In the genomic region with DNA sequence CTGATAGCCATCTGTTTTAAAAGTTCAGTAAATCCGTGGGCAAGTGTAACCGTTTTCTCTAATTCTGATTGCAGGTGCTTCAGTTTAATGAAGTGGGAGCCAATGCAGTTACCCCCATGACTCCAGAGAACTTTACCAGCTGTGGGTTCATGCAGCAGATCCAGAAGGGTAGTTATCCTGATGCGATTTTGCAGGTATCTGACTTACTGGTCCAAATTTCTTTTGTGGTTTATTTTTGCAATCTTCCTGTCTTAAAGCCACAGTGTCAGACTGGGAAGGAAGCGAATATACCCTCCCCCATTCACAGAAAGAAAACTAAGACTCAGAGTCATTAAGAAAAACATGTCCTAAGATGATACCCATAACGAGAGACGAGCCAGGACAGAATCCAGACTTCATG, we compare ENCODE assay signal across 25 cellular contexts. TPM values are rescaled to one million over a fixed set of nuclear protein-coding genes. Genes with fewer than 3 reads are reported as not detected.
DNase-seq lines count a peak whose midpoint lies in the region; ATAC-seq, FAIRE-seq and TF ChIP-seq lines count a peak whose summit lies in the region.
"Had no signal": no experiment of that assay in that cellular context is flagged by ENCODE, and none has a peak within 500 bp of the region (broad histone marks: within the 10 kb centered on the region; RNA-seq: fewer than 3 reads in every experiment).

No MANE protein-coding gene starts in this region.

- H3K27me3 Mint-ChIP-seq in activated CD4-positive, alpha-beta T cell treated with anti-CD3 and anti-CD28 coated beads for 36 hours: peaks cover 16% of the 10 kb centered on the region
- peaks cover 3% of the 10 kb centered on the region for H3K27me3 Mint-ChIP-seq in activated CD4-positive, alpha-beta T cell treated with anti-CD3 and anti-CD28 coated beads, Interleukin-2, amount 10 ng/mL, durations not matched to agents 7 days and 5 days

- H3K79me2 ChIP-seq in GM12878 (ENCODE audit: control insufficient read depth, insufficient read depth, low read length) (no peaks in the 10 kb centered on the region), HepG2 (ENCODE audit: insufficient read depth, low read length) (no peaks in the 10 kb centered on the region)

- H3K4me3 ChIP-seq in BLaER1 (no peak overlapping the region), GM12878 (no peak overlapping the region), HepG2 (replicated peaks in 1 of 3; ENCODE audit: insufficient read depth in 1 of 3, low read depth in 2 of 3, low read length in 3 of 3) (no peak overlapping the region), gastroesophageal sphincter (no peak overlapping the region)
- H3K4me3 ChIP-seq in Jurkat, Clone E6-1 (ENCODE audit: low read length): no peak overlapping the region

- POLR2A ChIA-PET in GM12878 (lab: Charles Lee) (no interaction called here), HepG2 (lab: Yijun Ruan, JAX) (no interaction called here)
- POLR2A ChIA-PET in activated CD4-positive, alpha-beta T cell treated with anti-CD3 and anti-CD28 coated beads for 36 hours (lab: Charles Lee): no interaction called here
- POLR2A ChIA-PET in activated CD4-positive, alpha-beta T cell treated with anti-CD3 and anti-CD28 coated beads, Interleukin-2, amount 10 ng/mL, durations not matched to agents 7 days and 5 days (lab: Charles Lee): no interaction called here

- H3K27ac Mint-ChIP-seq in activated CD4-positive, alpha-beta T cell treated with anti-CD3 and anti-CD28 coated beads for 36 hours: no peak overlapping the region
- no peak overlapping the region for H3K27ac Mint-ChIP-seq in activated CD4-positive, alpha-beta T cell treated with anti-CD3 and anti-CD28 coated beads, Interleukin-2, amount 10 ng/mL, durations not matched to agents 7 days and 5 days
- H3K27ac Mint-ChIP-seq: HFFc6 had no signal

- H3K4me2 ChIP-seq in BLaER1 (peak overlapping the region; percentile 3), GM12878 (ENCODE audit: control insufficient read depth, insufficient read depth) (no peak overlapping the region), HepG2 (ENCODE audit: low read depth, low read length) (no peak overlapping the region)

- H3K4me3 Mint-ChIP-seq in activated CD4-positive, alpha-beta T cell treated with anti-CD3 and anti-CD28 coated beads for 36 hours: no peak overlapping the region
- no peak overlapping the region for H3K4me3 Mint-ChIP-seq in activated CD4-positive, alpha-beta T cell treated with anti-CD3 and anti-CD28 coated beads, Interleukin-2, amount 10 ng/mL, durations not matched to agents 7 days and 5 days
- H3K4me3 Mint-ChIP-seq: HFFc6 had no signal

- TF ChIP-seq CTCF in GM12878 (IDR thresholded peaks at IDR 0.05 in 2 of 3, conservative IDR thresholded peaks at IDR 0.05 in 1 of 3; ENCODE audit: control insufficient read depth in 2 of 3, extremely low read depth in 1 of 3, insufficient read depth in 1 of 3, low read depth in 3 of 3, low read length in 3 of 3) (no peak), HepG2 (CRISPR knock-in tag; IDR thresholded peaks at IDR 0.05) (no peak), gastroesophageal sphincter (IDR thresholded peaks at IDR 0.05) (no peak)

- WGBS in GM12878 (ENCODE audit: insufficient coverage, insufficient replicate concordance, low lambda C conversion rate, missing lambda C conversion rate): 37% methylated on average over 6 of the region's 6 CpGs
- 1% methylated on average over 6 of the region's 6 CpGs for WGBS in HepG2 (ENCODE audit: low lambda C conversion rate)
- 59 to 74% methylated on average over 5 to 6 of the region's 6 CpGs for whole genome bisulfite sequencing in gastroesophageal sphincter (ENCODE audit: low coverage in 1 of 2), 2 donors

- H4K20me1 ChIP-seq in BLaER1 (no peaks in the 10 kb centered on the region), GM12878 (ENCODE audit: control insufficient read depth, insufficient read depth) (no peaks in the 10 kb centered on the region), HepG2 (ENCODE audit: insufficient read depth, low read length) (no peaks in the 10 kb centered on the region)

- H3K36me3 Mint-ChIP-seq in activated CD4-positive, alpha-beta T cell treated with anti-CD3 and anti-CD28 coated beads for 36 hours (ENCODE audit: low read depth): no peaks in the 10 kb centered on the region
- H3K36me3 Mint-ChIP-seq in activated CD4-positive, alpha-beta T cell treated with anti-CD3 and anti-CD28 coated beads, Interleukin-2, amount 10 ng/mL, durations not matched to agents 7 days and 5 days (ENCODE audit: low read depth): no peaks in the 10 kb centered on the region

- H3K36me3 ChIP-seq in BLaER1 (no peaks in the 10 kb centered on the region), GM12878 (ENCODE audit: control insufficient read depth in 2 of 2, insufficient read depth in 2 of 2, low read length in 1 of 2) (no peaks in the 10 kb centered on the region), HepG2 (replicated peaks in 1 of 2; ENCODE audit: control insufficient read depth in 1 of 2, insufficient read depth in 2 of 2, low read length in 2 of 2) (no peaks in the 10 kb centered on the region), gastroesophageal sphincter (no peaks in the 10 kb centered on the region)

- RAD21 ChIA-PET in GM12878 (lab: Charles Lee; ENCODE audit: unreplicated experiment): interaction anchor here (1.7 to 2.9 kb wide), 2 partner anchors 14 to 41 kb away, joined by 7 to 25 read pairs; no protein-coding TSS in a partner anchor

- no peaks in the 10 kb centered on the region for H3K9me3 Mint-ChIP-seq in activated CD4-positive, alpha-beta T cell treated with anti-CD3 and anti-CD28 coated beads for 36 hours (ENCODE audit: low read depth)
- H3K9me3 Mint-ChIP-seq in activated CD4-positive, alpha-beta T cell treated with anti-CD3 and anti-CD28 coated beads, Interleukin-2, amount 10 ng/mL, durations not matched to agents 7 days and 5 days: no peaks in the 10 kb centered on the region
- H3K9me3 Mint-ChIP-seq: HFFc6 had no signal

- BruUV-seq in GM12878 (replicated peaks; lab: Mats Ljungman, UMichigan) (no TSS peak), HepG2 (replicated peaks; lab: Mats Ljungman, UMichigan) (no TSS peak)

- TF ChIP-seq POLR2A in GM12878 (IDR thresholded peaks at IDR 0.05; ENCODE audit: low read depth, low read length): no peak
- no peak for TF ChIP-seq POLR2A in HepG2 (IDR thresholded peaks at IDR 0.05; ENCODE audit: insufficient read depth in 1 of 2, low read depth in 2 of 2, low read length in 2 of 2)
- no peak for TF ChIP-seq POLR2A in gastroesophageal sphincter (IDR thresholded peaks at IDR 0.05)

- H2AFZ ChIP-seq in GM12878 (ENCODE audit: control insufficient read depth, low read depth, low read length): peak overlapping the region; percentile 1; the same call in 1 of the 2 replicates
- H2AFZ ChIP-seq in HepG2 (ENCODE audit: low read length): no peak overlapping the region

- TF ChIP-seq RAD21 in GM12878 (IDR thresholded peaks at IDR 0.05; ENCODE audit: insufficient read depth, low read depth, low read length) (no peak), HepG2 (CRISPR knock-in tag; IDR thresholded peaks at IDR 0.05) (no peak)

- H3K27ac ChIP-seq in BLaER1 (no peak overlapping the region), GM12878 (ENCODE audit: control insufficient read depth, insufficient read depth) (no peak overlapping the region), HepG2 (ENCODE audit: extremely low read length, insufficient read depth, low read length) (no peak overlapping the region), gastroesophageal sphincter (no peak overlapping the region)

- H3K4me1 ChIP-seq in BLaER1 (0 out of 2 replicates have a peak, but pooled peaks cover 6% of the 10 kb centered on the region), GM12878 (ENCODE audit: control insufficient read depth, insufficient read depth, low read length) (no peaks in the 10 kb centered on the region; the same call in 1 of the 2 replicates), HepG2 (ENCODE audit: insufficient read depth, low read length) (no peaks in the 10 kb centered on the region), gastroesophageal sphincter (no peaks in the 10 kb centered on the region)

- ATAC-seq in GM12878 (no peak), HepG2 (no peak), gastroesophageal sphincter (no peak)
- no peak for ATAC-seq in activated CD4-positive, alpha-beta T cell treated with anti-CD3 and anti-CD28 coated beads for 36 hours
- ATAC-seq: Panc1 had no signal

- H3K27me3 ChIP-seq in BLaER1 (no peaks in the 10 kb centered on the region), GM12878 (replicated peaks in 1 of 2; ENCODE audit: control insufficient read depth in 2 of 2, insufficient read depth in 2 of 2, low read length in 1 of 2) (no peaks in the 10 kb centered on the region), HepG2 (ENCODE audit: control insufficient read depth in 1 of 2, insufficient read depth in 2 of 2, low read length in 2 of 2) (0 out of 5 replicates have a peak, but pooled peaks cover 0 to 3% of the 10 kb centered on the region in 2 experiments), gastroesophageal sphincter (no peaks in the 10 kb centered on the region)

- FAIRE-seq in GM12878 (lab: Jason Lieb, UNC) (no peak), HepG2 (lab: Jason Lieb, UNC) (no peak)

- in situ Hi-C loops in GM12878 (cut with MboI): no loop called here
- in situ Hi-C loops in HepG2 (cut with HindIII; ENCODE audit: extremely low pct_ligation_motif_present, low pct_unique_long_range_greater_than_20kb): loop anchor here (10.0 kb wide), 1 partner anchor 80 kb away; a partner anchor contains a TSS

- TF ChIP-seq EP300 in GM12878 (IDR thresholded peaks at IDR 0.05; ENCODE audit: borderline replicate concordance in 1 of 2, control insufficient read depth in 1 of 2, low read depth in 2 of 2, low read length in 2 of 2) (no peak), HepG2 (IDR thresholded peaks at IDR 0.05; ENCODE audit: low read depth in 2 of 2, low read length in 2 of 2) (no peak), HepG2 (CRISPR knock-in tag; IDR thresholded peaks at IDR 0.05; ENCODE audit: borderline replicate concordance) (no peak), gastroesophageal sphincter (IDR thresholded peaks at IDR 0.05) (no peak)

- SMC1A ChIA-PET in GM12878 (lab: Charles Lee; ENCODE audit: uncharacterized antibody, unreplicated experiment): interaction anchor here (1.1 to 6.9 kb wide), 3 partner anchors 14 to 64 kb away, joined by 3 to 105 read pairs (median 35); a partner anchor contains a TSS

- no peak overlapping the region for H3K9ac ChIP-seq in BLaER1
- H3K9ac ChIP-seq in GM12878 (ENCODE audit: control insufficient read depth, insufficient read depth, low read length): no peak overlapping the region
- no peak overlapping the region for H3K9ac ChIP-seq in HepG2 (ENCODE audit: insufficient read depth, low read depth, low read length)

- CTCF ChIA-PET in GM12878 (lab: Yijun Ruan, JAX): interaction anchor here (1.5 to 11.1 kb wide), 4 partner anchors 10 to 99 kb away, joined by 4 to 185 read pairs (median 8); no protein-coding TSS in a partner anchor
- CTCF ChIA-PET in HepG2 (lab: Yijun Ruan, JAX; ENCODE audit: low intra/inter-chr PET ratio, low total read pairs): no interaction called here
- CTCF ChIA-PET in activated CD4-positive, alpha-beta T cell treated with anti-CD3 and anti-CD28 coated beads for 36 hours (lab: Charles Lee): no interaction called here
- CTCF ChIA-PET in activated CD4-positive, alpha-beta T cell treated with anti-CD3 and anti-CD28 coated beads, Interleukin-2, amount 10 ng/mL, durations not matched to agents 7 days and 5 days (lab: Charles Lee): no interaction called here

- H3K4me1 Mint-ChIP-seq in activated CD4-positive, alpha-beta T cell treated with anti-CD3 and anti-CD28 coated beads for 36 hours: no peaks in the 10 kb centered on the region
- no peaks in the 10 kb centered on the region for H3K4me1 Mint-ChIP-seq in activated CD4-positive, alpha-beta T cell treated with anti-CD3 and anti-CD28 coated beads, Interleukin-2, amount 10 ng/mL, durations not matched to agents 7 days and 5 days

- peak; percentile 41 for DNase-seq in Jurkat, Clone E6-1 (ENCODE audit: low read depth, low spot score)
- DNase-seq in NOMO-1 treated with DMSO at 0.1 percent for 48 hours (lab: John Stamatoyannopoulos, UW; ENCODE audit: unreplicated experiment): peak; percentile 70
- no peak for DNase-seq in GM12878 (ENCODE audit: low read depth, low spot score)
- no peak for DNase-seq in HepG2 (ENCODE audit: low spot score)
- no peak for DNase-seq in activated CD4-positive, alpha-beta T cell treated with anti-CD3 and anti-CD28 coated beads for 36 hours
- DNase-seq in activated CD4-positive, alpha-beta T cell treated with anti-CD3 and anti-CD28 coated beads, Interleukin-2, amount 10 ng/mL, durations not matched to agents 7 days and 5 days: no peak
- DNase-seq: DMS79 treated with DMSO at 0.1 percent for 48 hours, H7, HFFc6, IMR-90, MM.1S, NCI-H1417, NCI-H2029, NCI-H2171, NCI-H748 treated with DMSO at 0.1 percent for 48 hours had no signal

- no peaks in the 10 kb centered on the region for H3K9me3 ChIP-seq in BLaER1
- H3K9me3 ChIP-seq in GM12878 (replicated peaks; ENCODE audit: control insufficient read depth, insufficient read depth, low read length): no peaks in the 10 kb centered on the region
- H3K9me3 ChIP-seq in HepG2 (ENCODE audit: low read length): no peaks in the 10 kb centered on the region
- H3K9me3 ChIP-seq in gastroesophageal sphincter: no peaks in the 10 kb centered on the region

- intact Hi-C loops in GM12878 (cut with micrococcal nuclease; ENCODE audit: unreplicated experiment): no loop called here
- intact Hi-C loops in HepG2 (cut with micrococcal nuclease; ENCODE audit: unreplicated experiment): no loop called here
- intact Hi-C loops in activated CD4-positive, alpha-beta T cell treated with anti-CD3 and anti-CD28 coated beads for 36 hours (cut with DNase I, micrococcal nuclease): no loop called here

RNA-seq across cellular contexts. Expression of a gene that starts 7.7 kb away (rescaled TPM):
- polyA plus RNA-seq in Jurkat, Clone E6-1 (2012; ENCODE audit: insufficient read depth, insufficient read length): not detected
- 2.4 and 3.3 TPM in 2 replicates for total RNA-seq in GM12878 (2013; cell fraction: nucleolus; rRNA removed)
- total RNA-seq in GM12878 (2014; rRNA removed) (12.2 and 19.0 TPM in 2 replicates), GM12878 (2014; rRNA removed; fragmentation: Illumina TruSeq; extraction: Trizol) (12.2 and 12.9 TPM in 2 replicates), GM12878 (2021) (9.6 and 12.5 TPM in 2 replicates), HepG2 (2016; rRNA removed; fragmentation: Illumina TruSeq; extraction: Trizol) (0.10 and 0.11 TPM in 2 replicates), gastroesophageal sphincter (10 to 100 TPM in 1 of 4 donors, 1 to 10 TPM in 3; 1.2 to 14.5 (median 3.0) TPM)
- 0.21 TPM for polyA plus RNA-seq in GM12878 (2011; ENCODE audit: low read depth)
- polyA plus RNA-seq in GM12878 (2011; rRNA removed) (25.3 and 32.2 TPM in 2 replicates), GM12878 (2014; fragmentation: Illumina TruSeq; extraction: Trizol) (19.2 and 22.2 TPM in 2 replicates), GM12878 (2014; fragmentation: Nextera tagmentation; extraction: Ambion mirVana) (10 to 100 TPM; 14.6 to 15.5 TPM), GM12878 (2014; rRNA removed) (11.2 and 17.2 TPM in 2 replicates), GM12878 (2016; fragmentation: Nextera tagmentation; extraction: Ambion mirVana) (10 to 100 TPM; 12.4 to 13.4 TPM), HepG2 (2011; rRNA removed) (0.04 and 0.07 TPM in 2 replicates)
- 14.6 and 15.7 TPM in 2 replicates for polyA plus RNA-seq in GM12878 (2011; cell fraction: cytosol; rRNA removed)
- polyA plus RNA-seq in GM12878 (2011; cell fraction: nucleus; rRNA removed): 9.3 and 15.7 TPM in 2 replicates
- polyA plus RNA-seq in GM12878 (2012): 0.32 and 0.45 TPM in 2 replicates
- polyA minus RNA-seq in GM12878 (2011; rRNA and poly(A)+ RNA removed): 11.7 and 12.2 TPM in 2 replicates
- 1.8 and 4.4 TPM in 2 replicates for polyA minus RNA-seq in GM12878 (2011; cell fraction: cytosol; rRNA and poly(A)+ RNA removed)
- polyA minus RNA-seq in GM12878 (2011; cell fraction: nucleus; rRNA and poly(A)+ RNA removed): 3.2 and 4.4 TPM in 2 replicates
- not detected in 2 replicates for total RNA-seq in HepG2 (2016; cell fraction: cytosol; rRNA removed; fragmentation: Illumina TruSeq; extraction: Trizol; ENCODE audit: low read depth)
- total RNA-seq in HepG2 (2016; cell fraction: insoluble cytoplasmic fraction; rRNA removed; fragmentation: Illumina TruSeq; extraction: Trizol): 0.24 TPM in 1 of 2 replicates, not detected in the other
- total RNA-seq in HepG2 (2016; cell fraction: membrane; rRNA removed; fragmentation: Illumina TruSeq; extraction: Trizol): not detected in 2 replicates
- total RNA-seq in HepG2 (2016; cell fraction: nucleus; rRNA removed; fragmentation: Illumina TruSeq; extraction: Trizol): not detected in 2 replicates
- 0.04 and 0.08 TPM in 2 replicates for polyA plus RNA-seq in HepG2 (2011; cell fraction: cytosol; rRNA removed)
- polyA plus RNA-seq in HepG2 (2011; cell fraction: nucleus; rRNA removed): 0.09 TPM in 1 of 2 replicates, not detected in the other
- polyA plus RNA-seq in HepG2 (2012): not detected in 2 replicates
- polyA plus RNA-seq in HepG2 (2016; cell fraction: cytosol; fragmentation: Illumina TruSeq; extraction: Trizol; ENCODE audit: low read depth): not detected in 2 replicates
- polyA plus RNA-seq in HepG2 (2016; cell fraction: insoluble cytoplasmic fraction; fragmentation: Illumina TruSeq; extraction: Trizol; ENCODE audit: low read depth): 0.13 TPM in 1 of 2 replicates, not detected in the other
- not detected in 2 replicates for polyA plus RNA-seq in HepG2 (2016; cell fraction: membrane; fragmentation: Illumina TruSeq; extraction: Trizol; ENCODE audit: low read depth)
- polyA plus RNA-seq in HepG2 (2016; cell fraction: nucleus; fragmentation: Illumina TruSeq; extraction: Trizol; ENCODE audit: insufficient read depth, low read depth): not detected in 2 replicates
- 0.49 TPM in 1 of 2 replicates, not detected in the other for polyA minus RNA-seq in HepG2 (2011; rRNA and poly(A)+ RNA removed; ENCODE audit: low replicate concordance)
- polyA minus RNA-seq in HepG2 (2011; cell fraction: cytosol; rRNA and poly(A)+ RNA removed): not detected in 2 replicates
- polyA minus RNA-seq in HepG2 (2011; cell fraction: nucleus; rRNA and poly(A)+ RNA removed): not detected in 2 replicates
- total RNA-seq in activated CD4-positive, alpha-beta T cell treated with anti-CD3 and anti-CD28 coated beads for 36 hours: not detected
- total RNA-seq in activated CD4-positive, alpha-beta T cell treated with anti-CD3 and anti-CD28 coated beads, Interleukin-2, amount 10 ng/mL, durations not matched to agents 7 days and 5 days: not detected
- total RNA-seq: A172; G401; H7; SK-MEL-5; T-helper 2 cell treated with Interferon-gamma antibody and Interleukin-4, amounts not matched to agents 100 ng/mL and 5 ng/mL, for 36 hours had no signal

RNA-seq across cellular contexts. Expression of a gene that starts 12.6 kb away (rescaled TPM):
- not detected for polyA plus RNA-seq in Jurkat, Clone E6-1 (2012; ENCODE audit: insufficient read depth, insufficient read length)
- 7.7 and 9.4 TPM in 2 replicates for total RNA-seq in GM12878 (2013; cell fraction: nucleolus; rRNA removed)
- total RNA-seq in GM12878 (2014; rRNA removed): 25.1 and 39.7 TPM in 2 replicates
- total RNA-seq in GM12878 (2014; rRNA removed; fragmentation: Illumina TruSeq; extraction: Trizol): 35.6 and 40.6 TPM in 2 replicates
- 17.5 and 21.6 TPM in 2 replicates for total RNA-seq in GM12878 (2021)
- polyA plus RNA-seq in GM12878 (2011; ENCODE audit: low read depth): 6.3 TPM
- polyA plus RNA-seq in GM12878 (2011; rRNA removed): 83.5 and 128 TPM in 2 replicates
- 34.4 and 37.0 TPM in 2 replicates for polyA plus RNA-seq in GM12878 (2011; cell fraction: cytosol; rRNA removed)
- 16.5 and 19.3 TPM in 2 replicates for polyA plus RNA-seq in GM12878 (2011; cell fraction: nucleus; rRNA removed)
- polyA plus RNA-seq in GM12878 (2012): 8.7 and 13.2 TPM in 2 replicates
- 44.6 and 64.1 TPM in 2 replicates for polyA plus RNA-seq in GM12878 (2014; fragmentation: Illumina TruSeq; extraction: Trizol)
- 10 to 100 TPM; 20.7 to 23.1 TPM for polyA plus RNA-seq in GM12878 (2014; fragmentation: Nextera tagmentation; extraction: Ambion mirVana)
- polyA plus RNA-seq in GM12878 (2014; rRNA removed): 21.0 and 28.3 TPM in 2 replicates
- polyA plus RNA-seq in GM12878 (2016; fragmentation: Nextera tagmentation; extraction: Ambion mirVana): 10 to 100 TPM; 12.0 to 12.4 TPM
- polyA minus RNA-seq in GM12878 (2011; rRNA and poly(A)+ RNA removed): 30.3 and 53.0 TPM in 2 replicates
- 10.0 and 14.3 TPM in 2 replicates for polyA minus RNA-seq in GM12878 (2011; cell fraction: cytosol; rRNA and poly(A)+ RNA removed)
- 5.5 and 7.7 TPM in 2 replicates for polyA minus RNA-seq in GM12878 (2011; cell fraction: nucleus; rRNA and poly(A)+ RNA removed)
- not detected in 2 replicates for total RNA-seq in HepG2 (2016; rRNA removed; fragmentation: Illumina TruSeq; extraction: Trizol)
- not detected in 2 replicates for total RNA-seq in HepG2 (2016; cell fraction: cytosol; rRNA removed; fragmentation: Illumina TruSeq; extraction: Trizol; ENCODE audit: low read depth)
- total RNA-seq in HepG2 (2016; cell fraction: insoluble cytoplasmic fraction; rRNA removed; fragmentation: Illumina TruSeq; extraction: Trizol): not detected in 2 replicates
- total RNA-seq in HepG2 (2016; cell fraction: membrane; rRNA removed; fragmentation: Illumina TruSeq; extraction: Trizol): 0.28 TPM in 1 of 2 replicates, not detected in the other
- total RNA-seq in HepG2 (2016; cell fraction: nucleus; rRNA removed; fragmentation: Illumina TruSeq; extraction: Trizol): not detected in 2 replicates
- polyA plus RNA-seq in HepG2 (2011; rRNA removed): not detected in 2 replicates
- 0.03 TPM in 1 of 2 replicates, not detected in the other for polyA plus RNA-seq in HepG2 (2011; cell fraction: cytosol; rRNA removed)
- not detected in 2 replicates for polyA plus RNA-seq in HepG2 (2011; cell fraction: nucleus; rRNA removed)
- not detected in 2 replicates for polyA plus RNA-seq in HepG2 (2012)
- polyA plus RNA-seq in HepG2 (2016; cell fraction: cytosol; fragmentation: Illumina TruSeq; extraction: Trizol; ENCODE audit: low read depth): not detected in 2 replicates
- polyA plus RNA-seq in HepG2 (2016; cell fraction: insoluble cytoplasmic fraction; fragmentation: Illumina TruSeq; extraction: Trizol; ENCODE audit: low read depth): not detected in 2 replicates
- not detected in 2 replicates for polyA plus RNA-seq in HepG2 (2016; cell fraction: membrane; fragmentation: Illumina TruSeq; extraction: Trizol; ENCODE audit: low read depth)
- polyA plus RNA-seq in HepG2 (2016; cell fraction: nucleus; fragmentation: Illumina TruSeq; extraction: Trizol; ENCODE audit: insufficient read depth, low read depth): not detected in 2 replicates
- not detected in 2 replicates for polyA minus RNA-seq in HepG2 (2011; rRNA and poly(A)+ RNA removed; ENCODE audit: low replicate concordance)
- polyA minus RNA-seq in HepG2 (2011; cell fraction: cytosol; rRNA and poly(A)+ RNA removed): not detected in 2 replicates
- polyA minus RNA-seq in HepG2 (2011; cell fraction: nucleus; rRNA and poly(A)+ RNA removed): not detected in 2 replicates
- total RNA-seq in activated CD4-positive, alpha-beta T cell treated with anti-CD3 and anti-CD28 coated beads for 36 hours: not detected
- 1 to 10 TPM in 1 of 4 donors, not detected in 3; 2.0 TPM for total RNA-seq in gastroesophageal sphincter
- not detected for total RNA-seq in activated CD4-positive, alpha-beta T cell treated with anti-CD3 and anti-CD28 coated beads, Interleukin-2, amount 10 ng/mL, durations not matched to agents 7 days and 5 days
- total RNA-seq: A172; G401; H7; HT1080; IMR-90; LHCN-M2; NCI-H460; T-helper 2 cell treated with Interferon-gamma antibody and Interleukin-4, amounts not matched to agents 100 ng/mL and 5 ng/mL, for 36 hours had no signal
- polyA plus RNA-seq: IMR-90 had no signal

RNA-seq across cellular contexts. Expression of a gene that starts 53.9 kb away (rescaled TPM):
- not detected for polyA plus RNA-seq in Jurkat, Clone E6-1 (2012; ENCODE audit: insufficient read depth, insufficient read length)
- 61.4 and 70.4 TPM in 2 replicates for total RNA-seq in GM12878 (2013; cell fraction: nucleolus; rRNA removed)
- total RNA-seq in GM12878 (2014; rRNA removed) (11.7 and 15.7 TPM in 2 replicates), GM12878 (2014; rRNA removed; fragmentation: Illumina TruSeq; extraction: Trizol) (24.8 and 41.0 TPM in 2 replicates), GM12878 (2021) (49.4 and 62.2 TPM in 2 replicates), HepG2 (2016; rRNA removed; fragmentation: Illumina TruSeq; extraction: Trizol) (not detected in 2 replicates), gastroesophageal sphincter (not detected)
- 6.1 TPM for polyA plus RNA-seq in GM12878 (2011; ENCODE audit: low read depth)
- polyA plus RNA-seq in GM12878 (2011; rRNA removed) (49.2 and 90.9 TPM in 2 replicates), GM12878 (2014; fragmentation: Illumina TruSeq; extraction: Trizol) (45.7 and 83.9 TPM in 2 replicates), GM12878 (2014; fragmentation: Nextera tagmentation; extraction: Ambion mirVana) (10 to 100 TPM; 31.5 to 33.4 TPM), GM12878 (2014; rRNA removed) (24.7 and 38.0 TPM in 2 replicates), GM12878 (2016; fragmentation: Nextera tagmentation; extraction: Ambion mirVana) (10 to 100 TPM; 37.6 to 52.6 TPM), HepG2 (2011; rRNA removed) (not detected in 2 replicates)
- polyA plus RNA-seq in GM12878 (2011; cell fraction: cytosol; rRNA removed): 23.5 and 27.0 TPM in 2 replicates
- 71.1 and 78.5 TPM in 2 replicates for polyA plus RNA-seq in GM12878 (2011; cell fraction: nucleus; rRNA removed)
- 15.3 and 41.5 TPM in 2 replicates for polyA plus RNA-seq in GM12878 (2012)
- 54.5 and 64.6 TPM in 2 replicates for polyA minus RNA-seq in GM12878 (2011; rRNA and poly(A)+ RNA removed)
- polyA minus RNA-seq in GM12878 (2011; cell fraction: cytosol; rRNA and poly(A)+ RNA removed): 4.7 and 17.2 TPM in 2 replicates
- 76.6 and 118 TPM in 2 replicates for polyA minus RNA-seq in GM12878 (2011; cell fraction: nucleus; rRNA and poly(A)+ RNA removed)
- total RNA-seq in HepG2 (2016; cell fraction: cytosol; rRNA removed; fragmentation: Illumina TruSeq; extraction: Trizol; ENCODE audit: low read depth): not detected in 2 replicates
- not detected in 2 replicates for total RNA-seq in HepG2 (2016; cell fraction: insoluble cytoplasmic fraction; rRNA removed; fragmentation: Illumina TruSeq; extraction: Trizol)
- not detected in 2 replicates for total RNA-seq in HepG2 (2016; cell fraction: membrane; rRNA removed; fragmentation: Illumina TruSeq; extraction: Trizol)
- not detected in 2 replicates for total RNA-seq in HepG2 (2016; cell fraction: nucleus; rRNA removed; fragmentation: Illumina TruSeq; extraction: Trizol)
- polyA plus RNA-seq in HepG2 (2011; cell fraction: cytosol; rRNA removed): not detected in 2 replicates
- polyA plus RNA-seq in HepG2 (2011; cell fraction: nucleus; rRNA removed): not detected in 2 replicates
- not detected in 2 replicates for polyA plus RNA-seq in HepG2 (2012)
- polyA plus RNA-seq in HepG2 (2016; cell fraction: cytosol; fragmentation: Illumina TruSeq; extraction: Trizol; ENCODE audit: low read depth): not detected in 2 replicates
- not detected in 2 replicates for polyA plus RNA-seq in HepG2 (2016; cell fraction: insoluble cytoplasmic fraction; fragmentation: Illumina TruSeq; extraction: Trizol; ENCODE audit: low read depth)
- polyA plus RNA-seq in HepG2 (2016; cell fraction: membrane; fragmentation: Illumina TruSeq; extraction: Trizol; ENCODE audit: low read depth): not detected in 2 replicates
- polyA plus RNA-seq in HepG2 (2016; cell fraction: nucleus; fragmentation: Illumina TruSeq; extraction: Trizol; ENCODE audit: insufficient read depth, low read depth): not detected in 2 replicates
- not detected in 2 replicates for polyA minus RNA-seq in HepG2 (2011; rRNA and poly(A)+ RNA removed; ENCODE audit: low replicate concordance)
- polyA minus RNA-seq in HepG2 (2011; cell fraction: cytosol; rRNA and poly(A)+ RNA removed): not detected in 2 replicates
- polyA minus RNA-seq in HepG2 (2011; cell fraction: nucleus; rRNA and poly(A)+ RNA removed): not detected in 2 replicates
- total RNA-seq in activated CD4-positive, alpha-beta T cell treated with anti-CD3 and anti-CD28 coated beads for 36 hours: 10 to 100 TPM; 18.8 to 26.7 TPM
- total RNA-seq in activated CD4-positive, alpha-beta T cell treated with anti-CD3 and anti-CD28 coated beads, Interleukin-2, amount 10 ng/mL, durations not matched to agents 7 days and 5 days: 1 to 10 TPM in 1 of 2 experiments, under 1 TPM in 1; 0.94 to 1.0 TPM
- total RNA-seq: G401, HT1080, LHCN-M2, SK-MEL-5 had no signal

Comparison
In these comparisons a context has a peak if more than half of its experiments do, and no peak if none do; other contexts are left out.
1. RNA of a gene that starts 53.9 kb away (total RNA-seq): 18.8 to 26.7 TPM in activated CD4-positive, alpha-beta T cell treated with anti-CD3 and anti-CD28 coated beads for 36 hours and 11.7 to 70.4 TPM in GM12878; 0.94 to 1.0 TPM in activated CD4-positive, alpha-beta T cell treated with anti-CD3 and anti-CD28 coated beads, Interleukin-2, amount 10 ng/mL, durations not matched to agents 7 days and 5 days, not detected in HepG2 and not detected in gastroesophageal sphincter; every median in the first group is over 4 times any median in the second.
2. DNase-seq: peak in Jurkat, Clone E6-1 (single experiment) and NOMO-1 treated with DMSO at 0.1 percent for 48 hours (single experiment); none in GM12878 (single experiment), HepG2 (single experiment), activated CD4-positive, alpha-beta T cell treated with anti-CD3 and anti-CD28 coated beads for 36 hours (single experiment) and activated CD4-positive, alpha-beta T cell treated with anti-CD3 and anti-CD28 coated beads, Interleukin-2, amount 10 ng/mL, durations not matched to agents 7 days and 5 days (single experiment).